13 cellular contexts compared by ENCODE assay signal in genomic region chr15:98169551-98169950, GRCh38.
"Had no signal": no experiment of that assay in that cellular context is flagged by ENCODE, and none has a peak within 500 bp of the region (broad histone marks: within the 10 kb centered on the region; RNA-seq: fewer than 3 reads in every experiment).

No MANE protein-coding gene starts in this region.

- H3K4me3 Mint-ChIP-seq: activated CD8-positive, alpha-beta T cell treated with anti-CD3 and anti-CD28 coated beads for 36 hours; activated naive CD8-positive, alpha-beta T cell; naive B cell had no signal

- H3K36me3 Mint-ChIP-seq: activated naive CD8-positive, alpha-beta T cell; naive B cell had no signal

- DNase-seq: activated CD8-positive, alpha-beta memory T cell treated with anti-CD3 and anti-CD28 coated beads, Interleukin-2, amount 50 U/mL, for 48 hours; activated CD8-positive, alpha-beta T cell treated with anti-CD3 and anti-CD28 coated beads for 36 hours; activated effector memory CD4-positive, alpha-beta T cell treated with Interleukin-2 at 50 U/mL for 16 hours; aorta; esophagus squamous epithelium; foreskin fibroblast; left colon; naive B cell; right lobe of liver; spleen; stimulated activated CD4-positive, alpha-beta T cell treated with anti-CD3 and anti-CD28 coated beads, Interleukin-4, amount 100 ng/mL, for 1 hour; tibial artery had no signal

- ATAC-seq: activated CD8-positive, alpha-beta T cell treated with anti-CD3 and anti-CD28 coated beads for 36 hours; left colon; right lobe of liver had no signal

- H3K9me3 Mint-ChIP-seq: activated CD8-positive, alpha-beta T cell treated with anti-CD3 and anti-CD28 coated beads for 36 hours; naive B cell had no signal

- H3K27ac Mint-ChIP-seq: activated CD8-positive, alpha-beta T cell treated with anti-CD3 and anti-CD28 coated beads for 36 hours; activated naive CD8-positive, alpha-beta T cell had no signal
